Comparison of ENCODE assay signal across 8 cellular contexts in genomic region chr10:118754132-118754555, GRCh38. TPM values are rescaled to one million over a fixed set of nuclear protein-coding genes. Genes with fewer than 3 reads are reported as not detected.
A peak's percentile ranks its signal among the peaks of the same experiment; 100 is the strongest.
DNase-seq lines count a peak whose midpoint lies in the region; ATAC-seq, FAIRE-seq and TF ChIP-seq lines count a peak whose summit lies in the region.

No MANE protein-coding gene starts in this region.

- H3K36me3 ChIP-seq in H1 (ENCODE audit: control insufficient read depth in 2 of 4, insufficient read depth in 4 of 4, low read length in 3 of 4) = no peaks in the 10 kb centered on the region

- FAIRE-seq in H1 (lab: Jason Lieb, UNC) = no peak

- H3K23me2 ChIP-seq in H1 (ENCODE audit: low read depth, low read length) = peaks cover 9% of the 10 kb centered on the region

- no peak overlapping the region for H2BK15ac ChIP-seq in H1 (ENCODE audit: low read length)

- POLR2A ChIA-PET in activated CD4-positive, alpha-beta memory T cell treated with anti-CD3 and anti-CD28 coated beads for 36 hours (lab: Charles Lee) = interaction anchor here (1.1 to 1.9 kb wide), 5 partner anchors 12 to 276 kb away, joined by 3 to 5 read pairs (median 4); partner anchors contain the start of gene NANOS1
- POLR2A ChIA-PET in H1 (lab: Charles Lee; ENCODE audit: partially characterized antibody) = interaction anchor here (0.8 to 2.2 kb wide), 17 partner anchors 7 to 278 kb away, joined by 3 to 13 read pairs (median 5); partner anchors contain the start of genes NANOS1 and PRLHR

- H2BK5ac ChIP-seq in H1 (ENCODE audit: low read depth, low read length) = peak overlapping the region; percentile 94; the same call in 1 of the 2 replicates

- intact Hi-C loops in activated CD4-positive, alpha-beta memory T cell treated with anti-CD3 and anti-CD28 coated beads for 36 hours (cut with micrococcal nuclease) = loop anchor here (1.0 to 10.0 kb wide), 9 partner anchors 22 to 1379 kb away; partner anchors contain the start of genes BAG3, FAM204A, NANOS1 and PDZD8

- H4K5ac ChIP-seq in H1 (ENCODE audit: insufficient read length, low read depth, low read length) = peak overlapping the region; percentile 96

- WGBS in H1 (ENCODE audit: extremely low coverage in 1 of 2, insufficient coverage in 1 of 2, insufficient read length in 1 of 2, insufficient replicate concordance in 2 of 2, low coverage in 1 of 2, low lambda C conversion rate in 2 of 2, missing lambda C conversion rate in 1 of 2), 2 experiments = 2% methylated on average over 12 of the region's 26 CpGs; no CpG with 5 or more reads in 1 of the 2 experiments

- H4K8ac ChIP-seq in H1 (ENCODE audit: extremely low read depth, insufficient read depth, low read length) = peak overlapping the region; percentile 96; the same call in 1 of the 2 replicates

- ATAC-seq in stimulated activated naive CD8-positive, alpha-beta T cell treated with anti-CD3 and anti-CD28 coated beads, Interleukin-15, amount 100 ng/mL, for 72 hours = peak; percentile 33
- no peak for ATAC-seq in HG03457 (IDR thresholded peaks at IDR 0.05; ENCODE audit: unreplicated experiment)

- no peak overlapping the region for H3K23ac ChIP-seq in H1 (ENCODE audit: insufficient read length)

- H3K27ac ChIP-seq in H1 (ENCODE audit: low read depth, low read length) = peak overlapping the region; percentile 90

- no peak for TF ChIP-seq RAD21 in H1 (IDR thresholded peaks at IDR 0.05 in 1 of 2, conservative IDR thresholded peaks at IDR 0.05 in 1 of 2; ENCODE audit: low read depth in 2 of 2, low read length in 2 of 2)

- DNase-seq in GM03348 (ENCODE audit: low spot score) (peak; percentile 48), H4 (ENCODE audit: low spot score) (peak; percentile 24), M059J (ENCODE audit: low read depth) (peak; percentile 67), H1 (ENCODE audit: low read depth in 1 of 2, low spot score in 2 of 2) (peak in 1 of 2 experiments; percentile 69), midbrain (lab: John Stamatoyannopoulos, UW) (peak; percentile 9)
- peak; percentile 63 for DNase-seq in activated CD4-positive, alpha-beta memory T cell treated with anti-CD3 and anti-CD28 coated beads for 36 hours
- peak; percentile 48 to 50 for DNase-seq in stimulated activated naive CD8-positive, alpha-beta T cell treated with anti-CD3 and anti-CD28 coated beads, Interleukin-15, amount 100 ng/mL, for 72 hours

- TF ChIP-seq POLR2A in H1 (IDR thresholded peaks at IDR 0.05; ENCODE audit: control extremely low read depth in 1 of 2, low read depth in 2 of 2, low read length in 2 of 2) = peak in 1 of 2 experiments; percentile 83; a peak in 2 of 3 replicates

- peaks cover 6% of the 10 kb centered on the region for H3K27me3 Mint-ChIP-seq in activated CD4-positive, alpha-beta memory T cell treated with anti-CD3 and anti-CD28 coated beads for 36 hours
- H3K27me3 Mint-ChIP-seq in stimulated activated naive CD8-positive, alpha-beta T cell treated with anti-CD3 and anti-CD28 coated beads, Interleukin-15, amount 100 ng/mL, for 72 hours = no peaks in the 10 kb centered on the region

- peak overlapping the region; percentile 90 to 92 for H3K4me2 ChIP-seq in H1 (ENCODE audit: insufficient read depth in 1 of 2, low read depth in 2 of 2, low read length in 2 of 2)

- H3K9me3 Mint-ChIP-seq in activated CD4-positive, alpha-beta memory T cell treated with anti-CD3 and anti-CD28 coated beads for 36 hours = no peaks in the 10 kb centered on the region
- no peaks in the 10 kb centered on the region for H3K9me3 Mint-ChIP-seq in stimulated activated naive CD8-positive, alpha-beta T cell treated with anti-CD3 and anti-CD28 coated beads, Interleukin-15, amount 100 ng/mL, for 72 hours

- peaks cover 41% of the 10 kb centered on the region for H3K4me1 Mint-ChIP-seq in activated CD4-positive, alpha-beta memory T cell treated with anti-CD3 and anti-CD28 coated beads for 36 hours (ENCODE audit: low read depth)
- H3K4me1 Mint-ChIP-seq in stimulated activated naive CD8-positive, alpha-beta T cell treated with anti-CD3 and anti-CD28 coated beads, Interleukin-15, amount 100 ng/mL, for 72 hours = peaks cover 47% of the 10 kb centered on the region

- peak overlapping the region; percentile 95; the same call in 1 of the 2 replicates for H3K18ac ChIP-seq in H1 (ENCODE audit: extremely low read depth, low read length)

- no peak overlapping the region for H3K4ac ChIP-seq in H1 (replicated peaks; ENCODE audit: insufficient read length, low read depth, low read length)

- H3K36me3 Mint-ChIP-seq in activated CD4-positive, alpha-beta memory T cell treated with anti-CD3 and anti-CD28 coated beads for 36 hours = no peaks in the 10 kb centered on the region

- H3K27me3 ChIP-seq in H1 (replicated peaks in 1 of 4; ENCODE audit: control insufficient read depth in 3 of 4, extremely low read depth in 1 of 4, insufficient read depth in 3 of 4, low read length in 3 of 4) = no peaks in the 10 kb centered on the region

- H3K14ac ChIP-seq in H1 (ENCODE audit: insufficient read length) = no peak overlapping the region

- no peak overlapping the region for H4K91ac ChIP-seq in H1 (replicated peaks; ENCODE audit: insufficient read length, low read length)

- CTCF ChIA-PET in activated CD4-positive, alpha-beta memory T cell treated with anti-CD3 and anti-CD28 coated beads for 36 hours (lab: Charles Lee) = interaction anchor here (1.1 to 2.3 kb wide), 7 partner anchors 19 to 185 kb away, joined by 4 to 10 read pairs (median 5); no protein-coding TSS in a partner anchor
- CTCF ChIA-PET in H1 (lab: Charles Lee; ENCODE audit: partially characterized antibody) = interaction anchor here (1.0 to 2.3 kb wide), 5 partner anchors 13 to 73 kb away, joined by 3 to 7 read pairs (median 4); no protein-coding TSS in a partner anchor

- no peak overlapping the region for H2AFZ ChIP-seq in H1 (ENCODE audit: low read length)

- H3K9ac ChIP-seq in H1 (replicated peaks in 1 of 4; ENCODE audit: extremely low read depth in 1 of 4, low read depth in 3 of 4, low read length in 3 of 4) = peak overlapping the region; percentile 90 to 94 (median 90)

- H3K4me1 ChIP-seq in H1 (replicated peaks in 1 of 4; ENCODE audit: control insufficient read depth in 3 of 4, insufficient read depth in 4 of 4, low read length in 3 of 4) = no peaks in the 10 kb centered on the region; a peak in 2 of 7 replicates

- H3K79me1 ChIP-seq in H1 (ENCODE audit: low read depth, low read length) = no peaks in the 10 kb centered on the region; the same call in none of the 2 replicates

- H4K20me1 ChIP-seq in H1 (replicated peaks in 1 of 2; ENCODE audit: control insufficient read depth in 1 of 2, insufficient read depth in 2 of 2, low read length in 2 of 2) = peaks cover 15 to 16% of the 10 kb centered on the region in 2 experiments

- no peaks in the 10 kb centered on the region for H3K9me3 ChIP-seq in H1 (ENCODE audit: insufficient read depth in 2 of 2, low read depth in 1 of 2, low read length in 1 of 2)

- TF ChIP-seq EP300 in H1 (IDR thresholded peaks at IDR 0.05; ENCODE audit: borderline replicate concordance in 1 of 2, low read depth in 2 of 2, low read length in 2 of 2) = no peak; a peak in 1 of 3 replicates

- H3K27ac Mint-ChIP-seq in activated CD4-positive, alpha-beta memory T cell treated with anti-CD3 and anti-CD28 coated beads for 36 hours = peak overlapping the region; percentile 75
- H3K27ac Mint-ChIP-seq in stimulated activated naive CD8-positive, alpha-beta T cell treated with anti-CD3 and anti-CD28 coated beads, Interleukin-15, amount 100 ng/mL, for 72 hours = peak overlapping the region; percentile 80 to 94

- H3K4me3 Mint-ChIP-seq in activated CD4-positive, alpha-beta memory T cell treated with anti-CD3 and anti-CD28 coated beads for 36 hours = peak overlapping the region; percentile 91
- H3K4me3 Mint-ChIP-seq in stimulated activated naive CD8-positive, alpha-beta T cell treated with anti-CD3 and anti-CD28 coated beads, Interleukin-15, amount 100 ng/mL, for 72 hours = peak overlapping the region; percentile 93 to 97

- H2BK120ac ChIP-seq in H1 (replicated peaks; ENCODE audit: low read depth, low read length) = no peak overlapping the region

- no peak for TF ChIP-seq CTCF in H1 (IDR thresholded peaks at IDR 0.05; ENCODE audit: control extremely low read depth in 1 of 3, insufficient read depth in 1 of 3, low read depth in 1 of 3, low read length in 3 of 3)

- H3K4me3 ChIP-seq in H1 (ENCODE audit: extremely low read depth in 1 of 4, insufficient read depth in 2 of 4, low read depth in 3 of 4, low read length in 4 of 4) = peak overlapping the region; percentile 84 to 97 (median 94)

- peak overlapping the region; percentile 82 for H3K56ac ChIP-seq in H1 (replicated peaks; ENCODE audit: insufficient read length, low read depth, low read length)

- peaks cover 32 to 52% of the 10 kb centered on the region in 2 experiments for H3K79me2 ChIP-seq in H1 (ENCODE audit: control insufficient read depth in 1 of 2, insufficient read depth in 2 of 2, low read length in 2 of 2)

- H2AK5ac ChIP-seq in H1 (ENCODE audit: low read depth, low read length) = no peak overlapping the region; the same call in 1 of the 2 replicates

- no peak overlapping the region for H2BK12ac ChIP-seq in H1 (ENCODE audit: low read depth, low read length)

- no peak overlapping the region for H2BK20ac ChIP-seq in H1 (ENCODE audit: low read length)

TF ChIP-seq in H1, 55 proteins besides CTCF, POLR2A, EP300 and RAD21 (continues in another document):
- TF ChIP-seq SP1 (IDR thresholded peaks at IDR 0.05; ENCODE audit: low read depth, low read length) = 0 out of 2 replicates have a peak, but pooled peaks have one; percentile 12
- TF ChIP-seq EZH2 (IDR thresholded peaks at IDR 0.05; ENCODE audit: low read depth, low read length, severe bottlenecking) = no peak
- TF ChIP-seq, protein P1, sequence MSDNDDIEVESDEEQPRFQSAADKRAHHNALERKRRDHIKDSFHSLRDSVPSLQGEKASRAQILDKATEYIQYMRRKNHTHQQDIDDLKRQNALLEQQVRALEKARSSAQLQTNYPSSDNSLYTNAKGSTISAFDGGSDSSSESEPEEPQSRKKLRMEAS (IDR thresholded peaks at IDR 0.05) = no peak
- TF ChIP-seq KDM1A (IDR thresholded peaks at IDR 0.05; ENCODE audit: borderline replicate concordance, low read length) = no peak
- no peak for TF ChIP-seq NRF1 (IDR thresholded peaks at IDR 0.05; ENCODE audit: low read depth, low read length)

RNA-seq across cellular contexts. Expression of gene CACUL1, which starts 0.6 kb away (rescaled TPM):
- 15.6 and 16.3 TPM in 2 replicates for total RNA-seq in H4 (2014; rRNA removed; shearing (Covaris generic))
- 23.2 and 33.7 TPM in 2 replicates for total RNA-seq in M059J (2014; rRNA removed; shearing (Covaris generic))
- total RNA-seq in activated CD4-positive, alpha-beta memory T cell treated with anti-CD3 and anti-CD28 coated beads for 36 hours = 10 to 100 TPM; 24.0 to 24.4 TPM
- total RNA-seq in H1 (2021; fragmentation: NEBNext Ultra II Directional; extraction: Animal tissue kit (Norgen Biotek cat#: 25700)) = 34.2 and 43.9 TPM in 2 replicates
- 4.7 and 6.5 TPM in 2 replicates for polyA plus RNA-seq in H1 (2011; rRNA removed)
- 8.3 TPM for polyA plus RNA-seq in H1 (2011; cell fraction: cytosol; rRNA removed)
- 5.8 TPM for polyA plus RNA-seq in H1 (2011; cell fraction: nucleus; rRNA removed)
- polyA plus RNA-seq in H1 (2012, experiment 1 of 2) = 12.0 to 21.7 TPM (median 16.1 TPM) in 4 replicates
- 1.7 TPM for polyA plus RNA-seq in H1 (2012, experiment 2 of 2)
- 52.5 TPM for polyA plus RNA-seq in H1 (2013, experiment 1 of 2)
- polyA plus RNA-seq in H1 (2013, experiment 2 of 2) = 51.7 TPM
- polyA minus RNA-seq in H1 (2011; rRNA and poly(A)+ RNA removed) = 19.0 and 22.7 TPM in 2 replicates
- polyA minus RNA-seq in H1 (2011; cell fraction: cytosol; rRNA and poly(A)+ RNA removed) = 15.1 TPM
- 19.5 TPM for polyA minus RNA-seq in H1 (2011; cell fraction: nucleus; rRNA and poly(A)+ RNA removed)
